8 cellular contexts compared by ENCODE assay signal in the genomic region with DNA sequence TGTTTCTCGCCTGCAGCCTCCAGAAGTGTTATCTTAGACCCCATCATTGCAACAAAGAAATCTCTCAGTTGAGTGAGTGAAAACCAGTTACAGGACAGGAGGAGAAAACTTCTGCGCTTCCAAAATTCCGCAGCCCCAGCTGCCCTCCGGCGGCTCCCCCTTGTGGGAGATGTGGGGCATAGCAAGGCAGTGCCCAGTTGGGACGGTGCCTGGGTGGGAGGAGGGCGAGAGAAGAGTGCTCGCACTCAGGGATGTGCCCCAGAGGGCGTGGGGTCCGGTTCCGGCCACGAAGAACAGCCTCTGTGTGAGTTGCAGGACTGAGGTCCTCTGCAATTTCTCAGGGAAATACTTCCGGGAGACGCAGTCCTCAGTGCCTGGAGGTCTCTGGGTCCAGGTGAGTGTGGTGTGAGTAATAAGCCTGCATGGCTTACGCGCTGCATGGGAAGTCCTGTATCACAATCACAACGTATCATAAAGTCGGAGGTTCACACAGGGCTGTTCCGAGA.
DNase-seq lines count a peak whose midpoint lies in the region; ATAC-seq and TF ChIP-seq lines count a peak whose summit lies in the region.

No MANE protein-coding gene starts in this region.

- ATAC-seq in HG02798 (IDR thresholded peaks at IDR 0.05; ENCODE audit: poor library complexity, unreplicated experiment) (peak; percentile 91), Right ventricle myocardium superior (ENCODE audit: poor library complexity) (peak; percentile 91), GM18505 (IDR thresholded peaks at IDR 0.05; ENCODE audit: unreplicated experiment) (no peak)

- no peak overlapping the region for H3K27ac ChIP-seq in parathyroid adenoma

- H3K4me3 ChIP-seq in NT2/D1 (ENCODE audit: insufficient read length, low read depth) (no peak overlapping the region), parathyroid adenoma (ENCODE audit: low read depth, low read length) (no peak overlapping the region)

- H3K4me2 ChIP-seq in parathyroid adenoma (ENCODE audit: low read length), result peak overlapping the region; percentile 9

- peaks cover 8% of the 10 kb centered on the region for H3K79me2 ChIP-seq in parathyroid adenoma

- H3K36me3 ChIP-seq in NT2/D1 (ENCODE audit: insufficient read depth, insufficient read length, low read length) (no peaks in the 10 kb centered on the region), parathyroid adenoma (ENCODE audit: control insufficient read depth, insufficient read depth, low read length) (no peaks in the 10 kb centered on the region)

- no peaks in the 10 kb centered on the region for H3K9me3 ChIP-seq in NT2/D1 (ENCODE audit: insufficient read depth, low read length)
- no peaks in the 10 kb centered on the region for H3K9me3 ChIP-seq in parathyroid adenoma (ENCODE audit: control insufficient read depth, low read length)

- TF ChIP-seq CTCF in parathyroid adenoma (IDR thresholded peaks at IDR 0.05), result peak; percentile 91

- intact Hi-C loops in Right ventricle myocardium superior (cut with DNase I), result loop anchor here (5.0 kb wide), 3 partner anchors 91 to 546 kb away; no protein-coding TSS in a partner anchor

- peaks cover 3% of the 10 kb centered on the region for H3K4me1 ChIP-seq in NT2/D1 (ENCODE audit: insufficient read depth, insufficient read length)
- peaks cover 11% of the 10 kb centered on the region for H3K4me1 ChIP-seq in parathyroid adenoma

- H3K27me3 ChIP-seq in NT2/D1 (ENCODE audit: insufficient read depth, insufficient read length) (no peaks in the 10 kb centered on the region), parathyroid adenoma (ENCODE audit: control insufficient read depth, insufficient read depth, low read length) (no peaks in the 10 kb centered on the region)

- DNase-seq in activated CD4-positive, alpha-beta T cell treated with anti-CD3 and anti-CD28 coated beads for 24 hours (ENCODE audit: low read depth in 2 of 2), result peak; percentile 11 to 12
- no peak for DNase-seq in activated CD4-positive, alpha-beta T cell treated with anti-CD3 and anti-CD28 coated beads for 1 hour
- DNase-seq in NT2/D1 (ENCODE audit: low read depth, low spot score) (peak; percentile 43), Right ventricle myocardium superior (peak; percentile 80)
- peak; percentile 34 for DNase-seq in activated naive CD4-positive, alpha-beta T cell treated with anti-CD3 and anti-CD28 coated beads, Interleukin-2, amount 50 U/mL, for 16 hours

- peak overlapping the region; percentile 28 for H2AFZ ChIP-seq in parathyroid adenoma

- H3K9ac ChIP-seq in NT2/D1 (ENCODE audit: insufficient read length, low read depth) (no peak overlapping the region), parathyroid adenoma (no peak overlapping the region)

- no peak for TF ChIP-seq POLR2A in GM18505 (IDR thresholded peaks at IDR 0.05; ENCODE audit: borderline replicate concordance, extremely low read depth, insufficient read depth, insufficient read length)
